In genomic region chr5:102099766-102100331, GRCh38 we compare ENCODE assay signal across 20 cellular contexts.
A peak's percentile ranks its signal among the peaks of the same experiment; 100 is the strongest.
DNase-seq lines count a peak whose midpoint lies in the region; ATAC-seq and TF ChIP-seq lines count a peak whose summit lies in the region.
"Had no signal": no experiment of that assay in that cellular context is flagged by ENCODE, and none has a peak within 500 bp of the region (broad histone marks: within the 10 kb centered on the region; RNA-seq: fewer than 3 reads in every experiment).

No MANE protein-coding gene starts in this region.

- no peaks in the 10 kb centered on the region for H3K4me1 Mint-ChIP-seq in progenitor cell of endocrine pancreas (ENCODE audit: low read depth)
- H3K4me1 Mint-ChIP-seq: IgD-negative memory B cell, T-cell had no signal

- in situ Hi-C loops in KBM-7 (cut with MboI; ENCODE audit: low pct_unique_long_range_greater_than_20kb, low sequenced_read_pairs) = no loop called here

- no peak overlapping the region for H3K4me3 ChIP-seq in liver (ENCODE audit: low read depth in 1 of 3, low read length in 3 of 3)
- no peak overlapping the region for H3K4me3 ChIP-seq in H7 (ENCODE audit: insufficient read depth, low read depth, low read length)
- H3K4me3 ChIP-seq: GM23248, HAP-1, PC-9 had no signal

- DNase-seq in COLO668 (lab: John Stamatoyannopoulos, UW; ENCODE audit: unreplicated experiment) (peak; percentile 79), DMS53 treated with DMSO at 0.1 percent for 48 hours (lab: John Stamatoyannopoulos, UW; ENCODE audit: unreplicated experiment) (peak; percentile 35), SW480 (ENCODE audit: low spot score) (peak; percentile 84), KBM-7 (no peak), H7 (no peak), progenitor cell of endocrine pancreas (ENCODE audit: low spot score, unreplicated experiment) (no peak)
- DNase-seq: BE2C, GM23248, Kasumi-1, NCI-H1417 treated with DMSO at 0.1 percent for 48 hours, NCI-H187, NCI-H226, PC-9, T-cell had no signal

- no peak for TF ChIP-seq RAD21 in liver (IDR thresholded peaks at IDR 0.05)

- H3K9me3 ChIP-seq in liver (ENCODE audit: control insufficient read depth in 4 of 4, low read length in 3 of 4) = peaks cover 0 to 2% (median 0%) of the 10 kb centered on the region in 4 donors
- H3K9me3 ChIP-seq: HAP-1 had no signal

- H3K27ac Mint-ChIP-seq in progenitor cell of endocrine pancreas = no peak overlapping the region
- H3K27ac Mint-ChIP-seq: IgD-negative memory B cell, T-cell had no signal

- peaks cover 5% of the 10 kb centered on the region for H3K9me3 Mint-ChIP-seq in progenitor cell of endocrine pancreas (ENCODE audit: low read depth)

- no peak for TF ChIP-seq CTCF in liver (IDR thresholded peaks at IDR 0.05; ENCODE audit: low read depth, low read length, missing input control)
- TF ChIP-seq CTCF in progenitor cell of endocrine pancreas (IDR thresholded peaks at IDR 0.05; ENCODE audit: unreplicated experiment) = no peak

- H3K4me3 Mint-ChIP-seq in progenitor cell of endocrine pancreas (ENCODE audit: low read depth) = no peak overlapping the region
- H3K4me3 Mint-ChIP-seq: IgD-negative memory B cell, T-cell had no signal

- H3K27ac ChIP-seq in liver (ENCODE audit: low read depth in 1 of 2, low read length in 2 of 2) = no peak overlapping the region
- H3K27ac ChIP-seq: GM23248, PC-9, RWPE1 had no signal

- no peak overlapping the region for H3K9ac ChIP-seq in liver (ENCODE audit: low read depth in 1 of 2, low read length in 2 of 2)
- H3K9ac ChIP-seq: GM23248 had no signal

- H3K27me3 Mint-ChIP-seq in progenitor cell of endocrine pancreas = no peaks in the 10 kb centered on the region
- H3K27me3 Mint-ChIP-seq: IgD-negative memory B cell, T-cell had no signal

- WGBS in liver = 36% methylated on average over 9 of the region's 9 CpGs

- ATAC-seq in HG02970 (IDR thresholded peaks at IDR 0.05; ENCODE audit: low FRiP score, unreplicated experiment) = no peak
- ATAC-seq: SK-N-SH treated with all-trans-retinoic acid at 6 μM for 48 hours, T-cell had no signal

- peaks cover 0 to 2% (median 0%) of the 10 kb centered on the region in 4 donors for H3K4me1 ChIP-seq in liver (ENCODE audit: control insufficient read depth in 4 of 4, insufficient read depth in 4 of 4, low read length in 3 of 4)
- H3K4me1 ChIP-seq: HAP-1 had no signal

- peaks cover 3% of the 10 kb centered on the region for H3K36me3 Mint-ChIP-seq in progenitor cell of endocrine pancreas (ENCODE audit: insufficient read depth)
- H3K36me3 Mint-ChIP-seq: IgD-negative memory B cell, T-cell had no signal

- H3K27me3 ChIP-seq in liver (ENCODE audit: control insufficient read depth in 4 of 4, insufficient read depth in 4 of 4, low read length in 3 of 4) (no peaks in the 10 kb centered on the region), H7 (ENCODE audit: control insufficient read depth, insufficient read depth, low read length) (no peaks in the 10 kb centered on the region)
- H3K27me3 ChIP-seq: BE2C had no signal

- H3K36me3 ChIP-seq in liver (ENCODE audit: control insufficient read depth in 4 of 4, insufficient read depth in 3 of 4, low read depth in 1 of 4, low read length in 3 of 4) = no peaks in the 10 kb centered on the region
- H3K36me3 ChIP-seq in H7 (replicated peaks; ENCODE audit: control insufficient read depth, insufficient read depth, low read length) = no peaks in the 10 kb centered on the region
- H3K36me3 ChIP-seq: BE2C, HAP-1 had no signal

TF ChIP-seq in liver, 16 proteins besides CTCF, POLR2A, EP300 and RAD21:
- TF ChIP-seq HNF4A (conservative IDR thresholded peaks at IDR 0.05) (peak in 1 of 2 donors; percentile 57), SP1 (IDR thresholded peaks at IDR 0.05) (peak; percentile 20), FOXA1 (IDR thresholded peaks at IDR 0.05) (no peak)

Comparison
In these comparisons a context has a peak if more than half of its experiments do, and no peak if none do; other contexts are left out.
1. DNase-seq: peak in COLO668 (single experiment), DMS53 treated with DMSO at 0.1 percent for 48 hours (single experiment) and SW480 (single experiment); none in KBM-7 (single experiment), H7 (single experiment) and progenitor cell of endocrine pancreas (single experiment).